1 cellular context compared by ENCODE assay signal in genomic region chr2:101756266-101756665, GRCh38.
TF ChIP-seq lines count a peak whose summit lies in the region.

No MANE protein-coding gene starts in this region.

TF ChIP-seq in HepG2, 621 proteins besides CTCF, POLR2A, EP300 and RAD21 (continued from another document):
- TF ChIP-seq ZNF142 (CRISPR knock-in tag; IDR thresholded peaks at IDR 0.05) (no peak), ZNF788 (CRISPR knock-in tag; IDR thresholded peaks at IDR 0.05; ENCODE audit: borderline replicate concordance) (no peak), ZNF766 (CRISPR knock-in tag; IDR thresholded peaks at IDR 0.05; ENCODE audit: borderline replicate concordance) (no peak), ARID4A (CRISPR knock-in tag; IDR thresholded peaks at IDR 0.05; ENCODE audit: borderline replicate concordance) (peak; percentile 25; the same call in 1 of the 2 replicates), ZNF136 (CRISPR knock-in tag; IDR thresholded peaks at IDR 0.05; ENCODE audit: low read depth) (no peak), SIX1 (CRISPR knock-in tag; IDR thresholded peaks at IDR 0.05; ENCODE audit: borderline replicate concordance) (no peak), KDM2A (CRISPR knock-in tag; IDR thresholded peaks at IDR 0.05; ENCODE audit: borderline replicate concordance, low read depth) (no peak), ZNF577 (CRISPR knock-in tag; IDR thresholded peaks at IDR 0.05; ENCODE audit: borderline replicate concordance, low read depth) (no peak), STAG1 (CRISPR knock-in tag; IDR thresholded peaks at IDR 0.05) (no peak), ZNF839 (CRISPR knock-in tag; IDR thresholded peaks at IDR 0.05; ENCODE audit: borderline replicate concordance) (no peak), JDP2 (CRISPR knock-in tag; IDR thresholded peaks at IDR 0.05; ENCODE audit: borderline replicate concordance) (no peak), SATB2 (CRISPR knock-in tag; IDR thresholded peaks at IDR 0.05) (no peak), JARID2 (CRISPR knock-in tag; IDR thresholded peaks at IDR 0.05; ENCODE audit: insufficient replicate concordance) (no peak), ZNF547 (CRISPR knock-in tag; IDR thresholded peaks at IDR 0.05) (no peak), FLYWCH1 (CRISPR knock-in tag; IDR thresholded peaks at IDR 0.05) (no peak), CCDC6 (CRISPR knock-in tag; IDR thresholded peaks at IDR 0.05) (no peak), MAFK (conservative IDR thresholded peaks at IDR 0.05 in 1 of 2, IDR thresholded peaks at IDR 0.05 in 1 of 2; ENCODE audit: low read length in 2 of 2) (no peak), IKZF4 (CRISPR knock-in tag; IDR thresholded peaks at IDR 0.05; ENCODE audit: borderline replicate concordance, low read depth, not compliant biosample characterization) (no peak), ZNF557 (CRISPR knock-in tag; IDR thresholded peaks at IDR 0.05) (no peak), ZNF646 (CRISPR knock-in tag; IDR thresholded peaks at IDR 0.05) (no peak), KLF13 (CRISPR knock-in tag; IDR thresholded peaks at IDR 0.05) (no peak), SCMH1 (CRISPR knock-in tag; IDR thresholded peaks at IDR 0.05; ENCODE audit: borderline replicate concordance) (no peak), CEBPB (IDR thresholded peaks at IDR 0.05; ENCODE audit: borderline replicate concordance, low read depth, low read length) (no peak), ATF3 (CRISPR knock-in tag; IDR thresholded peaks at IDR 0.05) (no peak), SOX5 (CRISPR knock-in tag; IDR thresholded peaks at IDR 0.05; ENCODE audit: borderline replicate concordance) (0 out of 2 replicates have a peak, but pooled peaks have one; percentile 53), ZNF776 (CRISPR knock-in tag; IDR thresholded peaks at IDR 0.05) (no peak), NBN (conservative IDR thresholded peaks at IDR 0.05) (no peak), ZNF841 (CRISPR knock-in tag; IDR thresholded peaks at IDR 0.05; ENCODE audit: borderline replicate concordance) (no peak), ZBTB7B (CRISPR knock-in tag; IDR thresholded peaks at IDR 0.05) (0 out of 2 replicates have a peak, but pooled peaks have one; percentile 27), HINFP (CRISPR knock-in tag; IDR thresholded peaks at IDR 0.05; ENCODE audit: low read depth) (no peak), PHF21A (CRISPR knock-in tag; IDR thresholded peaks at IDR 0.05) (no peak)
